ENCODE assay signal across 8 cellular contexts in genomic region chr11:75349540-75350116, GRCh38. TPM values are rescaled to one million over a fixed set of nuclear protein-coding genes. Genes with fewer than 3 reads are reported as not detected.
DNase-seq lines count a peak whose midpoint lies in the region; ATAC-seq and TF ChIP-seq lines count a peak whose summit lies in the region.

No MANE protein-coding gene starts in this region.

- H3K27me3 Mint-ChIP-seq in CD4-positive, alpha-beta T cell, result no peaks in the 10 kb centered on the region
- H3K27me3 Mint-ChIP-seq in endothelial cell (ENCODE audit: unreplicated experiment) (peaks cover 26% of the 10 kb centered on the region), neural progenitor cell (ENCODE audit: insufficient read depth, low read depth) (peaks cover 15% of the 10 kb centered on the region)

- intact Hi-C loops in CD4-positive, alpha-beta T cell (cut with DNase I, micrococcal nuclease), result loop anchor here (2.0 kb wide), 2 partner anchors 17 to 21 kb away; no protein-coding TSS in a partner anchor

- no peaks in the 10 kb centered on the region for H3K36me3 ChIP-seq in neural progenitor cell

- CTCF ChIA-PET in CD4-positive, alpha-beta T cell (lab: Charles Lee), result interaction anchor here (1.7 kb wide), 2 partner anchors 9 to 70 kb away, joined by 5 read pairs; no protein-coding TSS in a partner anchor

- H3K27me3 ChIP-seq in CD4-positive, alpha-beta T cell (ENCODE audit: control insufficient read depth, insufficient read depth, low read length), result no peaks in the 10 kb centered on the region
- H3K27me3 ChIP-seq in neural progenitor cell, result peaks cover 34% of the 10 kb centered on the region

- DNase-seq in CD4-positive, alpha-beta T cell, result no peak
- DNase-seq in endothelial cell (ENCODE audit: low spot score), result no peak
- peak; percentile 52 for DNase-seq in neural progenitor cell (ENCODE audit: low spot score)
- DNase-seq in germinal center (ENCODE audit: low spot score), result no peak
- DNase-seq in GM13976 (ENCODE audit: low spot score), result no peak
- DNase-seq in RPMI8226, result no peak
- no peak for DNase-seq in NCI-H2227 treated with DMSO at 0.1 percent for 48 hours (lab: John Stamatoyannopoulos, UW)

- H4K20me1 ChIP-seq in neural progenitor cell (ENCODE audit: low read depth), result no peaks in the 10 kb centered on the region

- no peaks in the 10 kb centered on the region for H3K9me3 Mint-ChIP-seq in CD4-positive, alpha-beta T cell
- H3K9me3 Mint-ChIP-seq in endothelial cell (ENCODE audit: unreplicated experiment) (no peaks in the 10 kb centered on the region), neural progenitor cell (no peaks in the 10 kb centered on the region)

- in situ Hi-C loops in GM13976 (cut with MboI; ENCODE audit: low sequenced_read_pairs, unreplicated experiment), result no loop called here

- peaks cover 35% of the 10 kb centered on the region for H3K4me1 ChIP-seq in neural progenitor cell

- peak overlapping the region; percentile 80 for H3K27ac ChIP-seq in CD4-positive, alpha-beta T cell (ENCODE audit: low read depth, low read length)
- no peak overlapping the region for H3K27ac ChIP-seq in neural progenitor cell

- no peaks in the 10 kb centered on the region for H3K9me3 ChIP-seq in CD4-positive, alpha-beta T cell (ENCODE audit: control insufficient read depth, low read length)
- H3K9me3 ChIP-seq in neural progenitor cell (ENCODE audit: low read depth), result no peaks in the 10 kb centered on the region

- H3K79me2 ChIP-seq in neural progenitor cell (ENCODE audit: low read depth), result no peaks in the 10 kb centered on the region

- peak overlapping the region; percentile 91 for H3K4me3 Mint-ChIP-seq in CD4-positive, alpha-beta T cell
- H3K4me3 Mint-ChIP-seq in endothelial cell (ENCODE audit: unreplicated experiment) (peak overlapping the region; percentile 99), neural progenitor cell (peak overlapping the region; percentile 58)

- H3K4me3 ChIP-seq in neural progenitor cell, result no peak overlapping the region

- ATAC-seq in CD4-positive, alpha-beta T cell (ENCODE audit: poor library complexity), result no peak

- POLR2A ChIA-PET in CD4-positive, alpha-beta T cell (lab: Charles Lee), result interaction anchor here (0.8 to 5.8 kb wide), 5 partner anchors 10 to 182 kb away, joined by 3 to 77 read pairs (median 3); no protein-coding TSS in a partner anchor

- no peak overlapping the region for H3K9ac ChIP-seq in neural progenitor cell

- TF ChIP-seq CTCF in CD4-positive, alpha-beta T cell (IDR thresholded peaks at IDR 0.05), result no peak
- TF ChIP-seq CTCF in endothelial cell (IDR thresholded peaks at IDR 0.05; ENCODE audit: unreplicated experiment) (no peak), neural progenitor cell (IDR thresholded peaks at IDR 0.05) (no peak), GM13976 (IDR thresholded peaks at IDR 0.05; ENCODE audit: borderline replicate concordance, control extremely low read depth, extremely low read depth, insufficient read depth, missing control alignments) (no peak)

- H3K4me2 ChIP-seq in neural progenitor cell, result peak overlapping the region; percentile 100

- H2AFZ ChIP-seq in neural progenitor cell (replicated peaks), result no peak overlapping the region

- peaks cover 14% of the 10 kb centered on the region for H3K36me3 Mint-ChIP-seq in CD4-positive, alpha-beta T cell (ENCODE audit: low read depth)
- peaks cover 17% of the 10 kb centered on the region for H3K36me3 Mint-ChIP-seq in endothelial cell (ENCODE audit: low read depth, unreplicated experiment)
- no peaks in the 10 kb centered on the region for H3K36me3 Mint-ChIP-seq in neural progenitor cell

- peaks cover 84% of the 10 kb centered on the region for H3K4me1 Mint-ChIP-seq in CD4-positive, alpha-beta T cell (ENCODE audit: low read depth)
- H3K4me1 Mint-ChIP-seq in endothelial cell (ENCODE audit: unreplicated experiment), result peaks cover 80% of the 10 kb centered on the region
- H3K4me1 Mint-ChIP-seq in neural progenitor cell, result peaks cover 32% of the 10 kb centered on the region

- peaks cover 25% of the 10 kb centered on the region for H3F3A ChIP-seq in neural progenitor cell (ENCODE audit: low read depth)

- H3K27ac Mint-ChIP-seq in CD4-positive, alpha-beta T cell, result peak overlapping the region; percentile 91
- peak overlapping the region; percentile 88 for H3K27ac Mint-ChIP-seq in endothelial cell (ENCODE audit: unreplicated experiment)
- peak overlapping the region; percentile 60 for H3K27ac Mint-ChIP-seq in neural progenitor cell

TF ChIP-seq in PFSK-1, 5 proteins besides CTCF, POLR2A, EP300 and RAD21:
- TF ChIP-seq REST (IDR thresholded peaks at IDR 0.05; ENCODE audit: insufficient read depth in 1 of 2, low read depth in 2 of 2, low read length in 2 of 2) (no peak), SIN3A (IDR thresholded peaks at IDR 0.05; ENCODE audit: borderline replicate concordance, insufficient read depth, low read length) (peak; percentile 84; the same call in 1 of the 2 replicates)
TF ChIP-seq in PFSK-1: peak in this region for 1.

RNA-seq across cellular contexts. Expression of gene ARRB1, which starts 1.8 kb away (rescaled TPM):
- 10 to 100 TPM; 26.7 to 27.8 TPM for total RNA-seq in CD4-positive, alpha-beta T cell
- 34.0 TPM for polyA plus RNA-seq in PFSK-1 (2012; ENCODE audit: insufficient read length, low read depth)
- 197 TPM for total RNA-seq in endothelial cell (ENCODE audit: unreplicated experiment)
- total RNA-seq in neural progenitor cell (ENCODE audit: low replicate concordance), result 1.0 and 1.8 TPM in 2 replicates

RNA-seq across cellular contexts. Expression of gene RPS3, which starts 49.7 kb away (rescaled TPM):
- total RNA-seq in CD4-positive, alpha-beta T cell, result 1,000 to 10,000 TPM; 4,753 to 4,828 TPM
- polyA plus RNA-seq in PFSK-1 (2012; ENCODE audit: insufficient read length, low read depth), result 3,306 TPM
- total RNA-seq in endothelial cell (ENCODE audit: unreplicated experiment), result 3,784 TPM
- 1,927 and 1,962 TPM in 2 replicates for total RNA-seq in neural progenitor cell (ENCODE audit: low replicate concordance)
